In genomic region chr1:1548591-1548990, GRCh38 we compare ENCODE assay signal across 26 cellular contexts. TPM values are rescaled to one million over a fixed set of nuclear protein-coding genes. Genes with fewer than 3 reads are reported as not detected.
"Had no signal": no experiment of that assay in that cellular context is flagged by ENCODE, and none has a peak within 500 bp of the region (broad histone marks: within the 10 kb centered on the region; RNA-seq: fewer than 3 reads in every experiment).

No MANE protein-coding gene starts in this region.

- ATAC-seq: activated CD8-positive, alpha-beta T cell treated with anti-CD3 and anti-CD28 coated beads for 36 hours; activated naive CD4-positive, alpha-beta T cell treated with anti-CD3 and anti-CD28 coated beads, Interleukin-2, amount 50 U/mL, for 72 hours; effector memory CD8-positive, alpha-beta T cell; gastroesophageal sphincter; left lung; lower lobe of right lung; natural killer cell; right lobe of liver; stimulated activated naive CD8-positive, alpha-beta T cell treated with anti-CD3 and anti-CD28 coated beads, Interleukin-15, Interleukin-2, amounts not matched to agents 100 U/mL and 50 U/mL, for 24 hours had no signal

- H3K36me3 Mint-ChIP-seq: activated naive CD4-positive, alpha-beta T cell treated with anti-CD3 and anti-CD28 coated beads, Interleukin-2, amount 50 U/mL, for 72 hours; natural killer cell had no signal

- H3K27ac ChIP-seq: gastroesophageal sphincter, hepatocyte, left lung, lower lobe of right lung, ovary, right lobe of liver, thoracic aorta, upper lobe of left lung had no signal

- DNase-seq: activated CD4-positive, alpha-beta T cell treated with anti-CD3 and anti-CD28 coated beads, Interleukin-2, amount 50 U/mL, for 1 hour; activated CD8-positive, alpha-beta T cell treated with anti-CD3 and anti-CD28 coated beads for 36 hours; activated naive CD4-positive, alpha-beta T cell; activated T-cell treated with anti-CD3 and anti-CD28 coated beads, Interleukin-2, amount 50 U/mL, for 48 hours; cortex of kidney; effector memory CD8-positive, alpha-beta T cell; kidney; left lung; lower lobe of right lung; mesenchymal stem cell; natural killer cell; ovary; stimulated activated CD4-positive, alpha-beta T cell treated with anti-CD3 and anti-CD28 coated beads, Interleukin-2, amount 100 ng/mL, for 48 hours; stimulated activated naive CD8-positive, alpha-beta T cell treated with anti-CD3 and anti-CD28 coated beads, Interleukin-15, Interleukin-2, amounts not matched to agents 100 U/mL and 50 U/mL, for 24 hours; SW 1271; T1000 had no signal

- H2AFZ ChIP-seq: hepatocyte had no signal

- H3K4me1 ChIP-seq: left lung, lower lobe of right lung, right lobe of liver had no signal

- H3K4me3 Mint-ChIP-seq: activated CD8-positive, alpha-beta T cell treated with anti-CD3 and anti-CD28 coated beads for 36 hours; effector memory CD8-positive, alpha-beta T cell; natural killer cell; T-helper 1 cell treated with Interleukin-12 subunit alpha and Interleukin-12 subunit beta and Interleukin-4 antibody, amounts not matched to agents 30 μg/mL and 1 μg/mL, for 36 hours had no signal

- H3K36me3 ChIP-seq: ovary, right lobe of liver had no signal

- H3K4me2 ChIP-seq: hepatocyte had no signal

- H3K27me3 Mint-ChIP-seq: activated CD8-positive, alpha-beta T cell treated with anti-CD3 and anti-CD28 coated beads for 36 hours; effector memory CD8-positive, alpha-beta T cell; progenitor cell of endocrine pancreas had no signal

- H3K9me3 ChIP-seq: gastroesophageal sphincter, left lung, lower lobe of right lung, ovary, right lobe of liver, thoracic aorta, upper lobe of left lung had no signal

- H3K4me3 ChIP-seq: gastroesophageal sphincter, hepatocyte, left lung, lower lobe of right lung, ovary, right lobe of liver, thoracic aorta, upper lobe of left lung had no signal

- H3K27me3 ChIP-seq: gastroesophageal sphincter, hepatocyte, left lung, ovary, right lobe of liver, upper lobe of left lung had no signal

- H3K27ac Mint-ChIP-seq: activated CD8-positive, alpha-beta T cell treated with anti-CD3 and anti-CD28 coated beads for 36 hours; natural killer cell; progenitor cell of endocrine pancreas; T-helper 1 cell treated with Interleukin-12 subunit alpha and Interleukin-12 subunit beta and Interleukin-4 antibody, amounts not matched to agents 30 μg/mL and 1 μg/mL, for 36 hours had no signal

RNA-seq across cellular contexts. Expression of gene TMEM240, which starts 8.2 kb away (rescaled TPM):
- total RNA-seq: mononuclear cell had no signal

RNA-seq across cellular contexts. Expression of gene FNDC10, which starts 51.3 kb away (rescaled TPM):
- total RNA-seq: skeletal muscle tissue had no signal
